22 cellular contexts compared by ENCODE assay signal in genomic region chr14:104315625-104316024, GRCh38.
"Had no signal": no experiment of that assay in that cellular context is flagged by ENCODE, and none has a peak within 500 bp of the region (broad histone marks: within the 10 kb centered on the region; RNA-seq: fewer than 3 reads in every experiment).

No MANE protein-coding gene starts in this region.

- H3K4me3 Mint-ChIP-seq: immature natural killer cell, memory B cell, mesothelial cell of epicardium, natural killer cell had no signal

- H3K27ac ChIP-seq: dorsolateral prefrontal cortex, epithelial cell of prostate, esophagus squamous epithelium, gastroesophageal sphincter, left lung, lower lobe of right lung, parathyroid adenoma, psoas muscle, right lobe of liver, skin epidermis had no signal

- H3K4me3 ChIP-seq: dorsolateral prefrontal cortex, esophagus squamous epithelium, gastroesophageal sphincter, left lung, lower lobe of right lung, psoas muscle, right lobe of liver, skin epidermis had no signal

- H3K27me3 Mint-ChIP-seq: memory B cell had no signal

- H3K4me1 ChIP-seq: esophagus squamous epithelium, left lung, lower lobe of right lung, parathyroid adenoma, psoas muscle, right lobe of liver had no signal

- H3K36me3 ChIP-seq: esophagus squamous epithelium, gastroesophageal sphincter, left lung, lower lobe of right lung, right lobe of liver had no signal

- H3K36me3 Mint-ChIP-seq: immature natural killer cell, memory B cell, mesothelial cell of epicardium, natural killer cell had no signal

- H3K79me2 ChIP-seq: parathyroid adenoma had no signal

- H3K4me1 Mint-ChIP-seq: immature natural killer cell, memory B cell, mesothelial cell of epicardium, natural killer cell had no signal

- H3K27me3 ChIP-seq: right lobe of liver had no signal

- ATAC-seq: gastroesophageal sphincter, left lung, lower lobe of right lung, natural killer cell, psoas muscle, right lobe of liver had no signal

- H2AFZ ChIP-seq: parathyroid adenoma had no signal

- H3K27ac Mint-ChIP-seq: memory B cell, mesothelial cell of epicardium, natural killer cell had no signal

- DNase-seq: cortex of kidney; effector CD8-positive, alpha-beta T cell; esophagus squamous epithelium; foreskin fibroblast; immature natural killer cell; natural killer cell; occipital lobe; retina; stimulated activated CD4-positive, alpha-beta T cell treated with anti-CD3 and anti-CD28 coated beads, Interleukin-12 subunit alpha, Interleukin-12 subunit beta, amount 100 ng/mL, for 4 hours; stimulated activated naive CD4-positive, alpha-beta T cell; trophoblast cell had no signal

- H3K9me3 ChIP-seq: esophagus squamous epithelium, lower lobe of right lung, psoas muscle, right lobe of liver had no signal
